In genomic region chr9:128829477-128830251, GRCh38 we compare ENCODE assay signal across 1 cellular context.
A peak's percentile ranks its signal among the peaks of the same experiment; 100 is the strongest.
TF ChIP-seq lines count a peak whose summit lies in the region.

TSS of gene SPOUT1 (minus strand) at chr9:128829794. CDS start at chr9:128829780, 14 bp downstream.

TF ChIP-seq in GM12878, 131 proteins besides CTCF, POLR2A, EP300 and RAD21 (continued from another document):
- TF ChIP-seq SIN3A (IDR thresholded peaks at IDR 0.05; ENCODE audit: low read depth, low read length) (peak; percentile 68), USF1 (IDR thresholded peaks at IDR 0.05; ENCODE audit: borderline replicate concordance, extremely low read length, insufficient read depth, low read depth, low read length) (peak; percentile 16), KDM1A (IDR thresholded peaks at IDR 0.05; ENCODE audit: borderline replicate concordance) (no peak), BCL3 (IDR thresholded peaks at IDR 0.05; ENCODE audit: borderline replicate concordance, insufficient read depth, low read depth, low read length, poor library complexity, severe bottlenecking) (peak; percentile 56), RFX5 (IDR thresholded peaks at IDR 0.05; ENCODE audit: low read depth, low read length) (0 out of 2 replicates have a peak, but pooled peaks have one; percentile 39), E2F4 (IDR thresholded peaks at IDR 0.05; ENCODE audit: low read depth, low read length) (no peak), POLR2AphosphoS5 (IDR thresholded peaks at IDR 0.05; ENCODE audit: low read length) (peak; percentile 84), MYB (IDR thresholded peaks at IDR 0.05; ENCODE audit: borderline replicate concordance, low read depth, low read length) (no peak), LARP7 (IDR thresholded peaks at IDR 0.05) (0 out of 2 replicates have a peak, but pooled peaks have one; percentile 69), TCF7 (IDR thresholded peaks at IDR 0.05; ENCODE audit: borderline replicate concordance) (no peak), MYC (IDR thresholded peaks at IDR 0.05; ENCODE audit: insufficient read depth, insufficient read length, insufficient replicate concordance, low read length, severe bottlenecking) (peak; percentile 82), BHLHE40 (IDR thresholded peaks at IDR 0.05; ENCODE audit: borderline replicate concordance in 1 of 2, low read depth in 2 of 2, low read length in 1 of 2) (peak; percentile 41 to 82; a peak in 3 of 4 replicates), NFYA (IDR thresholded peaks at IDR 0.05; ENCODE audit: borderline replicate concordance, low read depth, low read length) (no peak), PML (IDR thresholded peaks at IDR 0.05; ENCODE audit: low read length) (peak; percentile 82; the same call in 1 of the 2 replicates), CBFB (IDR thresholded peaks at IDR 0.05; ENCODE audit: low read depth) (0 out of 2 replicates have a peak, but pooled peaks have one; percentile 40), KLF5 (IDR thresholded peaks at IDR 0.05; ENCODE audit: partially characterized antibody) (peak; percentile 60), ELK1 (IDR thresholded peaks at IDR 0.05; ENCODE audit: low read depth, low read length) (0 out of 2 replicates have a peak, but pooled peaks have one; percentile 18), TAF1 (IDR thresholded peaks at IDR 0.05; ENCODE audit: borderline replicate concordance, low read depth, low read length) (peak; percentile 89), E4F1 (IDR thresholded peaks at IDR 0.05; ENCODE audit: borderline replicate concordance, partially characterized antibody) (peak; percentile 24), DPF2 (IDR thresholded peaks at IDR 0.05) (peak; percentile 70), YY1 (IDR thresholded peaks at IDR 0.05; ENCODE audit: low read depth, low read length) (peak; percentile 96), RELB (IDR thresholded peaks at IDR 0.05; ENCODE audit: low read depth) (peak; percentile 84), MXI1 (IDR thresholded peaks at IDR 0.05; ENCODE audit: low read depth, low read length) (peak; percentile 88), BACH1 (IDR thresholded peaks at IDR 0.05; ENCODE audit: borderline replicate concordance) (peak; percentile 86), STAT3 (IDR thresholded peaks at IDR 0.05; ENCODE audit: low read depth, low read length) (no peak), EED (IDR thresholded peaks at IDR 0.05; ENCODE audit: low read depth) (peak; percentile 68), ZZZ3 (IDR thresholded peaks at IDR 0.05; ENCODE audit: control insufficient read depth, insufficient read length, low read depth) (no peak), RUNX3 (IDR thresholded peaks at IDR 0.05; ENCODE audit: low read length) (peak; percentile 15; the same call in 1 of the 2 replicates), POU2F2 (IDR thresholded peaks at IDR 0.05; ENCODE audit: borderline replicate concordance, low read depth, low read length) (peak; percentile 46; the same call in 1 of the 3 replicates), CREM (IDR thresholded peaks at IDR 0.05; ENCODE audit: low read depth) (peak; percentile 54; the same call in 1 of the 2 replicates), MEF2B (IDR thresholded peaks at IDR 0.05; ENCODE audit: partially characterized antibody, poor library complexity, severe bottlenecking) (no peak), ZBTB4 (CRISPR knock-in tag; IDR thresholded peaks at IDR 0.05) (no peak), MAX (IDR thresholded peaks at IDR 0.05; ENCODE audit: low read depth, low read length) (peak; percentile 67; the same call in 1 of the 2 replicates), HSF1 (IDR thresholded peaks at IDR 0.05; ENCODE audit: low read depth, low read length) (no peak), IKZF1 (conservative IDR thresholded peaks at IDR 0.05) (peak; percentile 83), GATAD2B (conservative IDR thresholded peaks at IDR 0.05; ENCODE audit: low read depth) (peak; percentile 83), BRCA1 (IDR thresholded peaks at IDR 0.05; ENCODE audit: low read depth, low read length) (no peak), ZNF687 (IDR thresholded peaks at IDR 0.05) (peak; percentile 70; the same call in 1 of the 2 replicates), SP1 (IDR thresholded peaks at IDR 0.05; ENCODE audit: low read depth, low read length) (peak; percentile 85), TCF3 (IDR thresholded peaks at IDR 0.05; ENCODE audit: borderline replicate concordance, insufficient read depth, low read depth, low read length) (0 out of 2 replicates have a peak, but pooled peaks have one; percentile 68), RELA (IDR thresholded peaks at IDR 0.05; ENCODE audit: borderline replicate concordance, partially characterized antibody) (peak; percentile 30), CREB1 (IDR thresholded peaks at IDR 0.05; ENCODE audit: low read depth) (peak; percentile 69; the same call in 1 of the 2 replicates), SPI1 (IDR thresholded peaks at IDR 0.05; ENCODE audit: borderline replicate concordance, insufficient read depth, low read depth, low read length) (0 out of 2 replicates have a peak, but pooled peaks have one; percentile 23)
TF ChIP-seq in GM12878: peak in this region for 40.
